27 cellular contexts compared by ENCODE assay signal in genomic region chr2:98327776-98328175, GRCh38. TPM values are rescaled to one million over a fixed set of nuclear protein-coding genes. Genes with fewer than 3 reads are reported as not detected.
"Had no signal": no experiment of that assay in that cellular context is flagged by ENCODE, and none has a peak within 500 bp of the region (broad histone marks: within the 10 kb centered on the region; RNA-seq: fewer than 3 reads in every experiment).

No MANE protein-coding gene starts in this region.

- H3K36me3 ChIP-seq: stomach, suprapubic skin, thoracic aorta, thyroid gland, tibial artery, tibial nerve, transverse colon, upper lobe of left lung, upper lobe of right lung, uterus, vagina had no signal

- DNase-seq: stimulated activated CD4-positive, alpha-beta T cell treated with anti-CD3 and anti-CD28 coated beads, Interleukin-2, amount 100 ng/mL, for 48 hours; stimulated activated CD4-positive, alpha-beta T cell treated with anti-CD3 and anti-CD28 coated beads, Interleukin-4, amount 100 ng/mL, for 1 hour; stimulated activated CD4-positive, alpha-beta T cell treated with anti-CD3 and anti-CD28 coated beads, Interleukin-4, amount 100 ng/mL, for 24 hours; stimulated activated CD4-positive, alpha-beta T cell treated with anti-CD3 and anti-CD28 coated beads, Interleukin-4, amount 100 ng/mL, for 4 hours; stimulated activated CD8-positive, alpha-beta memory T cell treated with anti-CD3 and anti-CD28 coated beads, Interleukin-4, amount 100 ng/mL, for 48 hours; stimulated activated naive B cell treated with anti-CD40 and anti-IgM and Interleukin-4, amounts not matched to agents 10 μg/mL and 1 μg/mL and 100 μg/mL, for 72 hours; stimulated activated naive CD4-positive, alpha-beta T cell; stimulated activated naive CD4-positive, alpha-beta T cell treated with Interleukin-2 at 50 U/mL for 16 hours; stimulated activated naive CD8-positive, alpha-beta T cell treated with anti-CD3 and anti-CD28 coated beads, Interleukin-15, amount 100 ng/mL, for 72 hours; stimulated activated naive CD8-positive, alpha-beta T cell treated with anti-CD3 and anti-CD28 coated beads, Interleukin-15, Interleukin-2, amounts not matched to agents 100 U/mL and 50 U/mL, for 24 hours; stomach; substantia nigra; testis; thyroid gland; tibial artery; transverse colon; trophoblast cell; upper lobe of left lung; upper lobe of right lung; uterus had no signal

- H3K27me3 ChIP-seq: stomach, suprapubic skin, testis, thyroid gland, tibial artery, tibial nerve, transverse colon, upper lobe of left lung, upper lobe of right lung, uterus, vagina had no signal

- H3K4me3 ChIP-seq: stomach, suprapubic skin, testis, thoracic aorta, thyroid gland, tibial artery, tibial nerve, transverse colon, upper lobe of left lung, upper lobe of right lung, uterus, vagina had no signal

- H3K9me3 ChIP-seq: suprapubic skin, testis, thyroid gland, upper lobe of left lung, uterus, vagina had no signal

- ATAC-seq: stimulated activated effector memory CD8-positive, alpha-beta T cell treated with anti-CD3 and anti-CD28 coated beads, Interleukin-12 subunit alpha, Interleukin-12 subunit beta, amount 100 ng/mL, for 72 hours; stimulated activated memory B cell treated with anti-CD40 and anti-IgM and Interleukin-4, amounts not matched to agents 10 μg/mL and 1 μg/mL and 100 μg/mL, for 72 hours; stimulated activated naive B cell treated with anti-CD40 and anti-IgM and Interleukin-4, amounts not matched to agents 10 μg/mL and 1 μg/mL and 100 μg/mL, for 72 hours; stimulated activated naive CD8-positive, alpha-beta T cell treated with anti-CD3 and anti-CD28 coated beads, Interleukin-15, amount 100 ng/mL, for 72 hours; stimulated activated naive CD8-positive, alpha-beta T cell treated with anti-CD3 and anti-CD28 coated beads, Interleukin-15, Interleukin-2, amounts not matched to agents 100 U/mL and 50 U/mL, for 24 hours; upper lobe of right lung had no signal

- H3K27ac ChIP-seq: stomach, suprapubic skin, testis, thoracic aorta, thyroid gland, tibial artery, tibial nerve, transverse colon, upper lobe of left lung, upper lobe of right lung, uterus, vagina had no signal

- H3K4me1 ChIP-seq: stomach, suprapubic skin, testis, thyroid gland, tibial artery, tibial nerve, transverse colon, upper lobe of left lung, upper lobe of right lung, uterus, vagina had no signal

RNA-seq across cellular contexts. Expression of gene CNGA3, which starts 18.5 kb away (rescaled TPM):
- total RNA-seq: suprapubic skin, thoracic aorta, ureter, uterus, vagina had no signal
